16 cellular contexts compared by ENCODE assay signal in genomic region chr4:78459327-78459726, GRCh38.
DNase-seq lines count a peak whose midpoint lies in the region; ATAC-seq, FAIRE-seq and TF ChIP-seq lines count a peak whose summit lies in the region.
"Had no signal": no experiment of that assay in that cellular context is flagged by ENCODE, and none has a peak within 500 bp of the region (broad histone marks: within the 10 kb centered on the region; RNA-seq: fewer than 3 reads in every experiment).

No MANE protein-coding gene starts in this region.

- no peak overlapping the region for H3K4me3 Mint-ChIP-seq in stimulated activated memory B cell treated with anti-CD40 and anti-IgM and Interleukin-4, amounts not matched to agents 10 μg/mL and 1 μg/mL and 100 μg/mL, for 72 hours
- H3K4me3 Mint-ChIP-seq: CD4-positive, CD25-positive, alpha-beta regulatory T cell; HFFc6 had no signal

- H3K27ac Mint-ChIP-seq in stimulated activated memory B cell treated with anti-CD40 and anti-IgM and Interleukin-4, amounts not matched to agents 10 μg/mL and 1 μg/mL and 100 μg/mL, for 72 hours = no peak overlapping the region
- H3K27ac Mint-ChIP-seq: CD4-positive, CD25-positive, alpha-beta regulatory T cell; HFFc6 had no signal

- H3K4me1 Mint-ChIP-seq in stimulated activated memory B cell treated with anti-CD40 and anti-IgM and Interleukin-4, amounts not matched to agents 10 μg/mL and 1 μg/mL and 100 μg/mL, for 72 hours = no peaks in the 10 kb centered on the region
- H3K4me1 Mint-ChIP-seq: CD4-positive, CD25-positive, alpha-beta regulatory T cell had no signal

- no peak for TF ChIP-seq POLR2A in GM12891 (IDR thresholded peaks at IDR 0.05; ENCODE audit: low read depth, low read length)

- peak; percentile 26 for FAIRE-seq in GM12891 (lab: Jason Lieb, UNC)
- FAIRE-seq: HepG2, HTR-8/SVneo had no signal

- no peaks in the 10 kb centered on the region for H3K36me3 Mint-ChIP-seq in stimulated activated memory B cell treated with anti-CD40 and anti-IgM and Interleukin-4, amounts not matched to agents 10 μg/mL and 1 μg/mL and 100 μg/mL, for 72 hours
- H3K36me3 Mint-ChIP-seq: CD4-positive, CD25-positive, alpha-beta regulatory T cell had no signal

- no peaks in the 10 kb centered on the region for H3K9me3 Mint-ChIP-seq in stimulated activated memory B cell treated with anti-CD40 and anti-IgM and Interleukin-4, amounts not matched to agents 10 μg/mL and 1 μg/mL and 100 μg/mL, for 72 hours
- H3K9me3 Mint-ChIP-seq: CD4-positive, CD25-positive, alpha-beta regulatory T cell; HFFc6 had no signal

- peak; percentile 69 for ATAC-seq in GM19395 (IDR thresholded peaks at IDR 0.05; ENCODE audit: unreplicated experiment)
- ATAC-seq in HG03159 (IDR thresholded peaks at IDR 0.05; ENCODE audit: unreplicated experiment) = peak; percentile 52
- ATAC-seq in stimulated activated memory B cell treated with anti-CD40 and anti-IgM and Interleukin-4, amounts not matched to agents 10 μg/mL and 1 μg/mL and 100 μg/mL, for 72 hours = peak; percentile 42
- ATAC-seq in GM19035 (IDR thresholded peaks at IDR 0.05; ENCODE audit: unreplicated experiment) = no peak
- ATAC-seq: HepG2 had no signal

- H3K27me3 Mint-ChIP-seq in stimulated activated memory B cell treated with anti-CD40 and anti-IgM and Interleukin-4, amounts not matched to agents 10 μg/mL and 1 μg/mL and 100 μg/mL, for 72 hours = peaks cover 12% of the 10 kb centered on the region
- H3K27me3 Mint-ChIP-seq: CD4-positive, CD25-positive, alpha-beta regulatory T cell had no signal

- DNase-seq in GM12891 (ENCODE audit: insufficient read length, low spot score) = no peak
- DNase-seq in GM03348 (ENCODE audit: low spot score) = no peak
- no peak for DNase-seq in cerebellar cortex (ENCODE audit: low spot score)
- DNase-seq: 8988T; ACHN; CD4-positive, CD25-positive, alpha-beta regulatory T cell; DMS53; GF-D8; HCEC 1CT; HFFc6 had no signal

TF ChIP-seq in GM12891, 5 proteins besides CTCF, POLR2A, EP300 and RAD21:
- TF ChIP-seq TAF1 (IDR thresholded peaks at IDR 0.05; ENCODE audit: low read depth, low read length) (no peak), SPI1 (IDR thresholded peaks at IDR 0.05; ENCODE audit: low read depth, low read length) (peak; percentile 48), POLR2AphosphoS5 (IDR thresholded peaks at IDR 0.05; ENCODE audit: low read depth, low read length) (no peak), POU2F2 (IDR thresholded peaks at IDR 0.05; ENCODE audit: low read depth, low read length) (no peak), PAX5 (IDR thresholded peaks at IDR 0.05; ENCODE audit: insufficient read depth, low read length, severe bottlenecking) (no peak)
